Comparison of ENCODE assay signal across 6 cellular contexts in genomic region chr3:129384103-129384502, GRCh38. TPM values are rescaled to one million over a fixed set of nuclear protein-coding genes. Genes with fewer than 3 reads are reported as not detected.
A peak's percentile ranks its signal among the peaks of the same experiment; 100 is the strongest.
DNase-seq lines count a peak whose midpoint lies in the region; ATAC-seq, FAIRE-seq and TF ChIP-seq lines count a peak whose summit lies in the region.
"Not testable (repeated sequence)": the region's sequence is repeated elsewhere in the genome, so short reads cannot be mapped to it uniquely, and the experiment has no call there.

No MANE protein-coding gene starts in this region.

- not testable (repeated sequence) for DNase-seq in A549 (ENCODE audit: low read depth in 1 of 2, low spot score in 1 of 2); GM12891 (ENCODE audit: insufficient read length, low spot score); Karpas-422; activated naive CD8-positive, alpha-beta T cell treated with anti-CD3 and anti-CD28 coated beads, Interleukin-2, amount 10 ng/mL, durations not matched to agents 7 days and 5 days; right lobe of liver
- DNase-seq in endodermal cell: peak; percentile 51

- H2AFZ ChIP-seq in Karpas-422 (ENCODE audit: low read length): not testable (repeated sequence)

- not testable (repeated sequence) for TF ChIP-seq POLR2A in A549 (IDR thresholded peaks at IDR 0.05; ENCODE audit: low read length); GM12891 (IDR thresholded peaks at IDR 0.05; ENCODE audit: low read depth, low read length); right lobe of liver (IDR thresholded peaks at IDR 0.05)

- WGBS in A549 (ENCODE audit: missing lambda C conversion rate): 100% methylated on average over 1 of the region's 5 CpGs
- WGBS in endodermal cell (ENCODE audit: insufficient coverage in 1 of 2, insufficient read length in 1 of 2), 2 experiments: 86 to 100% methylated on average over 2 to 4 of the region's 5 CpGs
- WGBS in right lobe of liver (ENCODE audit: insufficient coverage, low coverage, low lambda C conversion rate, missing lambda C conversion rate): no CpG with 5 or more reads among the region's 5 CpGs

- not testable (repeated sequence) for TF ChIP-seq RAD21 in A549 (conservative IDR thresholded peaks at IDR 0.05 in 1 of 2, IDR thresholded peaks at IDR 0.05 in 1 of 2)

- H3K27ac ChIP-seq in A549: peak overlapping the region; percentile 48 to 81; a peak in 5 of 6 replicates
- H3K27ac ChIP-seq in Karpas-422 (ENCODE audit: low read length): peak overlapping the region; percentile 90
- not testable (repeated sequence) for H3K27ac ChIP-seq in endodermal cell (ENCODE audit: low read depth, low read length); right lobe of liver

- not testable (repeated sequence) for H4K20me1 ChIP-seq in Karpas-422 (ENCODE audit: insufficient read depth, low read depth, low read length)

- not testable (repeated sequence) for TF ChIP-seq CTCF in A549 (IDR thresholded peaks at IDR 0.05); endodermal cell (conservative IDR thresholded peaks at IDR 0.05); right lobe of liver (IDR thresholded peaks at IDR 0.05)

- H3K36me3 ChIP-seq in Karpas-422 (ENCODE audit: insufficient read depth, low read length); right lobe of liver: not testable (repeated sequence)
- peaks cover 19% of the 10 kb centered on the region for H3K36me3 ChIP-seq in endodermal cell (ENCODE audit: control insufficient read depth, insufficient read depth, low read length)

- not testable (repeated sequence) for ATAC-seq in A549; activated naive CD8-positive, alpha-beta T cell treated with anti-CD3 and anti-CD28 coated beads, Interleukin-2, amount 10 ng/mL, durations not matched to agents 7 days and 5 days (ENCODE audit: low read depth)
- peak; percentile 19 to 27 (median 23) for ATAC-seq in right lobe of liver

- CTCF ChIA-PET in A549 (lab: Yijun Ruan, JAX): interaction anchor here (0.8 to 3.7 kb wide), 17 partner anchors 11 to 170 kb away, joined by 3 to 48 read pairs (median 9); partner anchors contain the start of gene EFCAB12

- TF ChIP-seq EP300 in A549 (IDR thresholded peaks at IDR 0.05): not testable (repeated sequence)

- H3K4me3 ChIP-seq in A549; Karpas-422 (ENCODE audit: low read length); endodermal cell (ENCODE audit: low read length); right lobe of liver: not testable (repeated sequence)

- H3K9me2 ChIP-seq in Karpas-422 (replicated peaks; ENCODE audit: insufficient read depth, low read length): not testable (repeated sequence)

- not testable (repeated sequence) for H3K27me3 ChIP-seq in Karpas-422 (ENCODE audit: low read length); endodermal cell (ENCODE audit: control insufficient read depth, insufficient read depth, low read length, poor library complexity, severe bottlenecking); right lobe of liver

- FAIRE-seq in A549 (lab: Jason Lieb, UNC): not testable (repeated sequence)
- FAIRE-seq in GM12891 (lab: Jason Lieb, UNC): peak; percentile 13

- POLR2A ChIA-PET in A549 (lab: Yijun Ruan, JAX): interaction anchor here (1.5 to 1.7 kb wide), 3 partner anchors 16 to 68 kb away, joined by 4 to 12 read pairs (median 5); partner anchors contain the start of genes IFT122 and MBD4
- POLR2A ChIA-PET in activated naive CD8-positive, alpha-beta T cell treated with anti-CD3 and anti-CD28 coated beads, Interleukin-2, amount 10 ng/mL, durations not matched to agents 7 days and 5 days (lab: Charles Lee): interaction anchor here (0.5 kb wide), 1 partner anchor 140 kb away, joined by 4 read pairs; no protein-coding TSS in a partner anchor

- not testable (repeated sequence) for H3K4me3 Mint-ChIP-seq in activated naive CD8-positive, alpha-beta T cell treated with anti-CD3 and anti-CD28 coated beads, Interleukin-2, amount 10 ng/mL, durations not matched to agents 7 days and 5 days; endodermal cell

- intact Hi-C loops in right lobe of liver (cut with DNase I): not testable (repeated sequence)

- peak overlapping the region; percentile 27; the same call in 1 of the 2 replicates for H3K9ac ChIP-seq in Karpas-422 (ENCODE audit: low read length)
- not testable (repeated sequence) for H3K9ac ChIP-seq in endodermal cell (ENCODE audit: extremely low read depth, low read length, poor library complexity, severe bottlenecking)

- H3K79me2 ChIP-seq in Karpas-422 (ENCODE audit: low read length): not testable (repeated sequence)

- H3K4me2 ChIP-seq in A549: not testable (repeated sequence)
- peak overlapping the region; percentile 81 for H3K4me2 ChIP-seq in Karpas-422 (ENCODE audit: low read depth, low read length, poor library complexity, severe bottlenecking)

- not testable (repeated sequence) for H3K27me3 Mint-ChIP-seq in activated naive CD8-positive, alpha-beta T cell treated with anti-CD3 and anti-CD28 coated beads, Interleukin-2, amount 10 ng/mL, durations not matched to agents 7 days and 5 days; endodermal cell (ENCODE audit: insufficient read depth)

- H3K27ac Mint-ChIP-seq in activated naive CD8-positive, alpha-beta T cell treated with anti-CD3 and anti-CD28 coated beads, Interleukin-2, amount 10 ng/mL, durations not matched to agents 7 days and 5 days: peak overlapping the region; percentile 38
- not testable (repeated sequence) for H3K27ac Mint-ChIP-seq in endodermal cell

- H3K4me1 Mint-ChIP-seq in activated naive CD8-positive, alpha-beta T cell treated with anti-CD3 and anti-CD28 coated beads, Interleukin-2, amount 10 ng/mL, durations not matched to agents 7 days and 5 days: not testable (repeated sequence)
- peaks cover 23% of the 10 kb centered on the region for H3K4me1 Mint-ChIP-seq in endodermal cell

- H3K4me1 ChIP-seq in A549 (peaks cover 40% of the 10 kb centered on the region), Karpas-422 (ENCODE audit: low read length) (peaks cover 32% of the 10 kb centered on the region)
- H3K4me1 ChIP-seq in endodermal cell (ENCODE audit: control insufficient read depth, insufficient read depth, low read length); right lobe of liver: not testable (repeated sequence)

- peaks cover 10% of the 10 kb centered on the region for H3K36me3 Mint-ChIP-seq in activated naive CD8-positive, alpha-beta T cell treated with anti-CD3 and anti-CD28 coated beads, Interleukin-2, amount 10 ng/mL, durations not matched to agents 7 days and 5 days
- H3K36me3 Mint-ChIP-seq in endodermal cell (ENCODE audit: low read depth): peaks cover 18% of the 10 kb centered on the region

- H3K9me3 ChIP-seq in A549; Karpas-422 (ENCODE audit: low read length); right lobe of liver: not testable (repeated sequence)
- peaks cover 18% of the 10 kb centered on the region for H3K9me3 ChIP-seq in endodermal cell (ENCODE audit: control insufficient read depth, low read length)

- H3K9me3 Mint-ChIP-seq in activated naive CD8-positive, alpha-beta T cell treated with anti-CD3 and anti-CD28 coated beads, Interleukin-2, amount 10 ng/mL, durations not matched to agents 7 days and 5 days; endodermal cell: not testable (repeated sequence)

RNA-seq across cellular contexts. Expression of gene EFCAB12, which starts 44.3 kb away (rescaled TPM):
- polyA plus RNA-seq in A549 (2011; rRNA removed): 0.62 and 0.82 TPM in 2 replicates
- 0.53 and 0.56 TPM in 2 replicates for polyA plus RNA-seq in A549 (2012; cell fraction: cytosol; rRNA removed)
- 2.4 and 2.8 TPM in 2 replicates for polyA plus RNA-seq in A549 (2012; cell fraction: nucleus; rRNA removed)
- polyA plus RNA-seq in A549 (2017; fragmentation: RNase III; extraction: RNeasy Plus Mini Kit Qiagen cat#74134 plus additional on column Dnase treatment): 0.81 to 1.4 TPM (median 1.1 TPM) in 3 replicates
- 1.2 and 1.7 TPM in 2 replicates for polyA minus RNA-seq in A549 (2011; rRNA and poly(A)+ RNA removed)
- 0.13 TPM for polyA plus RNA-seq in GM12891 (2012; ENCODE audit: low read depth, missing spikeins)
- total RNA-seq in Karpas-422 (2014; rRNA removed; shearing (Covaris generic); ENCODE audit: low replicate concordance): 0.04 TPM in 1 of 2 replicates, not detected in the other
- 1 to 10 TPM; 1.2 to 1.4 TPM for total RNA-seq in activated naive CD8-positive, alpha-beta T cell treated with anti-CD3 and anti-CD28 coated beads, Interleukin-2, amount 10 ng/mL, durations not matched to agents 7 days and 5 days
- total RNA-seq in endodermal cell: under 1 TPM; 0.33 to 0.73 TPM
- polyA plus RNA-seq in endodermal cell (2013, experiment 1 of 2): 1.4 TPM
- 0.70 TPM for polyA plus RNA-seq in endodermal cell (2013, experiment 2 of 2)
- total RNA-seq in right lobe of liver: 1 to 10 TPM in 5 of 6 experiments, under 1 TPM in 1; 0.26 to 4.7 (median 2.0) TPM

RNA-seq across cellular contexts. Expression of gene MBD4, which starts 55.6 kb away (rescaled TPM):
- 38.2 and 49.7 TPM in 2 replicates for polyA plus RNA-seq in A549 (2011; rRNA removed)
- polyA plus RNA-seq in A549 (2012; cell fraction: cytosol; rRNA removed): 12.4 and 13.5 TPM in 2 replicates
- polyA plus RNA-seq in A549 (2012; cell fraction: nucleus; rRNA removed): 12.8 and 17.9 TPM in 2 replicates
- 26.4 to 32.7 TPM (median 31.4 TPM) in 3 replicates for polyA plus RNA-seq in A549 (2017; fragmentation: RNase III; extraction: RNeasy Plus Mini Kit Qiagen cat#74134 plus additional on column Dnase treatment)
- 8.2 and 9.5 TPM in 2 replicates for polyA minus RNA-seq in A549 (2011; rRNA and poly(A)+ RNA removed)
- polyA plus RNA-seq in GM12891 (2012; ENCODE audit: low read depth, missing spikeins): 26.5 TPM
- 51.9 and 130 TPM in 2 replicates for total RNA-seq in Karpas-422 (2014; rRNA removed; shearing (Covaris generic); ENCODE audit: low replicate concordance)
- 10 to 100 TPM; 49.0 to 57.6 TPM for total RNA-seq in activated naive CD8-positive, alpha-beta T cell treated with anti-CD3 and anti-CD28 coated beads, Interleukin-2, amount 10 ng/mL, durations not matched to agents 7 days and 5 days
- 10 to 100 TPM; 39.5 to 45.5 TPM for total RNA-seq in endodermal cell
- polyA plus RNA-seq in endodermal cell (2013, experiment 1 of 2): 44.1 TPM
- polyA plus RNA-seq in endodermal cell (2013, experiment 2 of 2): 36.1 TPM
- 10 to 100 TPM; 16.9 to 26.1 (median 25.3) TPM for total RNA-seq in right lobe of liver

RNA-seq across cellular contexts. Expression of gene IFT122, which starts 55.9 kb away (rescaled TPM):
- 17.1 and 20.3 TPM in 2 replicates for polyA plus RNA-seq in A549 (2011; rRNA removed)
- 19.0 and 19.7 TPM in 2 replicates for polyA plus RNA-seq in A549 (2012; cell fraction: cytosol; rRNA removed)
- 78.1 and 111 TPM in 2 replicates for polyA plus RNA-seq in A549 (2012; cell fraction: nucleus; rRNA removed)
- polyA plus RNA-seq in A549 (2017; fragmentation: RNase III; extraction: RNeasy Plus Mini Kit Qiagen cat#74134 plus additional on column Dnase treatment): 15.0 to 16.8 TPM (median 15.1 TPM) in 3 replicates
- polyA minus RNA-seq in A549 (2011; rRNA and poly(A)+ RNA removed): 38.7 and 44.4 TPM in 2 replicates
- 9.0 TPM for polyA plus RNA-seq in GM12891 (2012; ENCODE audit: low read depth, missing spikeins)
- 4.7 and 6.6 TPM in 2 replicates for total RNA-seq in Karpas-422 (2014; rRNA removed; shearing (Covaris generic); ENCODE audit: low replicate concordance)
- 10 to 100 TPM; 23.0 to 25.9 TPM for total RNA-seq in activated naive CD8-positive, alpha-beta T cell treated with anti-CD3 and anti-CD28 coated beads, Interleukin-2, amount 10 ng/mL, durations not matched to agents 7 days and 5 days
- 10 to 100 TPM; 36.0 to 46.6 TPM for total RNA-seq in endodermal cell
- 39.8 TPM for polyA plus RNA-seq in endodermal cell (2013, experiment 1 of 2)
- 44.0 TPM for polyA plus RNA-seq in endodermal cell (2013, experiment 2 of 2)
- total RNA-seq in right lobe of liver: 10 to 100 TPM in 4 of 6 experiments, 1 to 10 TPM in 2; 7.1 to 16.8 (median 11.5) TPM
